In the genomic region with DNA sequence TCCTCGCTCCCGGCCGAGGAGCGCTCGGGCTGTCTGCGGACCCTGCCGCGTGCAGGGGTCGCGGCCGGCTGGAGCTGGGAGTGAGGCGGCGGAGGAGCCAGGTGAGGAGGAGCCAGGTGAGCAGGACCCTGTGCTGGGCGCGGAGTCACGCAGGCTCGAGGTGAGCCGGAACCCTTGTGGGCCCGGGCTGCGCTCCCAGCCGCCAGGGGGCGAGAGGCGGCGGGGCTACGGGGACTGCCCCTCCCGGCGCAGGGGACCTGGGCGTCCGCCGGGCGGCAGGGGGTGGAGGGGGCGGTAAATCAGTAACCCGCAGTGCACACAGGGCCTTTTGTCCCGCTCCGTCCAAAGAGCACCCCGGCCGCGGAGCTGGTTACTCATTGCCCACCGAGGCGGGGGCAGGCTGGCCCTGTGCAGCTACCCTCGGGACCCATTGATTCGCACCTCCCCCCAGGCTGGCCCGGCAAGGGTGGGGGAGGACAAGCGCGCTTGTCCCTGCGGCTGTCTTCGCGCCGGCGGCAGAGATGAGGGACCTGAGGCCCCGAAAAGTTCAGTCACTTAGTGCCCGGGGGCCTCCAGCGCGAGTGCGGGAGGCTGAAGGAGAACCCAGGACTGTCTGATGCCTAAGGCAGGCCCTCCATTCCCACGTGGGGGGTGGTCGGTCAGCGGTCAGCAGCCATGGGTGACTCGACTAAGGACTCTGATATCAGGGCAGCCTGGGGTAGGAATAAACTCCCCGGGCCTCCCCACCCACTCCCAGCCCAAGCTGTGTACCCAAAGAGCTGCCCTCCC, we compare ENCODE assay signal across 8 cellular contexts. TPM values are rescaled to one million over a fixed set of nuclear protein-coding genes. Genes with fewer than 3 reads are reported as not detected.
A peak's percentile ranks its signal among the peaks of the same experiment; 100 is the strongest.
DNase-seq lines count a peak whose midpoint lies in the region; ATAC-seq and TF ChIP-seq lines count a peak whose summit lies in the region.

No MANE protein-coding gene starts in this region.

- intact Hi-C loops in PC-9 (cut with micrococcal nuclease; ENCODE audit: unreplicated experiment) (loop anchor here (2.0 to 5.0 kb wide), 2 partner anchors 265 to 440 kb away; partner anchors contain the start of gene TSPAN17), left ventricle myocardium inferior (cut with micrococcal nuclease) (no loop called here), lower leg skin (cut with DNase I; ENCODE audit: low total_unique reads) (no loop called here)

- no peaks in the 10 kb centered on the region for H3K9me2 ChIP-seq in PC-9 (ENCODE audit: insufficient read depth)

- H3K4me2 ChIP-seq in PC-9, result peak overlapping the region; percentile 74
- peak overlapping the region; percentile 80 for H3K4me2 ChIP-seq in skeletal muscle satellite cell (ENCODE audit: low read length)

- 2 to 20% methylated on average over 8 to 31 of the region's 60 CpGs for WGBS in lower leg skin, 2 donors

- H3K4me1 ChIP-seq in PC-9 (replicated peaks; ENCODE audit: insufficient read depth) (no peaks in the 10 kb centered on the region), left ventricle myocardium inferior (peaks cover 28% of the 10 kb centered on the region), skeletal muscle satellite cell (ENCODE audit: control insufficient read depth, insufficient read depth, low read length) (peaks cover 24% of the 10 kb centered on the region)

- H2AFZ ChIP-seq in PC-9, result peak overlapping the region; percentile 91

- H4K20me1 ChIP-seq in PC-9 (ENCODE audit: insufficient read depth), result no peaks in the 10 kb centered on the region

- no peaks in the 10 kb centered on the region for H3K36me3 ChIP-seq in PC-9 (ENCODE audit: low read depth)
- H3K36me3 ChIP-seq in left ventricle myocardium inferior, result no peaks in the 10 kb centered on the region
- H3K36me3 ChIP-seq in skeletal muscle satellite cell (ENCODE audit: insufficient read depth, low read length), result no peaks in the 10 kb centered on the region

- H3K27me3 ChIP-seq in PC-9 (ENCODE audit: insufficient read depth, low read depth), result 0 out of 2 replicates have a peak, but pooled peaks cover 5% of the 10 kb centered on the region
- H3K27me3 ChIP-seq in left ventricle myocardium inferior (ENCODE audit: low read depth), result peaks cover 83% of the 10 kb centered on the region
- peaks cover 60% of the 10 kb centered on the region for H3K27me3 ChIP-seq in skeletal muscle satellite cell (ENCODE audit: control insufficient read depth, insufficient read depth, low read length)

- no peaks in the 10 kb centered on the region for H3K79me2 ChIP-seq in PC-9 (ENCODE audit: low read depth)

- TF ChIP-seq POLR2A in lower leg skin (IDR thresholded peaks at IDR 0.05), result no peak

- no TSS peak for BruUV-seq in PC-9 (replicated peaks; lab: Mats Ljungman, UMichigan)

- H3K9me3 ChIP-seq in PC-9 (ENCODE audit: insufficient read depth, low read depth), result no peaks in the 10 kb centered on the region
- no peaks in the 10 kb centered on the region for H3K9me3 ChIP-seq in left ventricle myocardium inferior (replicated peaks)
- no peaks in the 10 kb centered on the region for H3K9me3 ChIP-seq in skeletal muscle satellite cell (replicated peaks; ENCODE audit: low read length)

- CTCF ChIA-PET in PC-9 (lab: Charles Lee), result interaction anchor here (0.6 to 1.4 kb wide), 4 partner anchors 53 to 410 kb away, joined by 3 to 10 read pairs (median 4); partner anchors contain the start of gene PDLIM7

- peak overlapping the region; percentile 65 for H3K4me3 ChIP-seq in PC-9
- peak overlapping the region; percentile 66 for H3K4me3 ChIP-seq in left ventricle myocardium inferior
- peak overlapping the region; percentile 73 for H3K4me3 ChIP-seq in skeletal muscle satellite cell (ENCODE audit: low read length)
- no peak overlapping the region for H3K4me3 ChIP-seq in lower leg skin (ENCODE audit: low read depth, poor library complexity, severe bottlenecking)

- TF ChIP-seq CTCF in PC-9 (conservative IDR thresholded peaks at IDR 0.05) (peak; percentile 62), left ventricle myocardium inferior (IDR thresholded peaks at IDR 0.05; ENCODE audit: borderline replicate concordance) (peak; percentile 66), lower leg skin (IDR thresholded peaks at IDR 0.05) (peak in 1 of 3 donors; percentile 80)

- H3K9ac ChIP-seq in skeletal muscle satellite cell (ENCODE audit: low read depth, low read length), result peak overlapping the region; percentile 64

- peak; percentile 50 for DNase-seq in SIG-M5 treated with dmso at 0.1 percent for 504 hours (lab: John Stamatoyannopoulos, UW; ENCODE audit: unreplicated experiment)
- DNase-seq in SIG-M5 (lab: John Stamatoyannopoulos, UW), result no peak
- DNase-seq in PC-9, result peak in 1 of 2 experiments; percentile 77
- DNase-seq in activated effector memory CD4-positive, alpha-beta T cell treated with Interleukin-2 at 50 U/mL for 16 hours, result peak; percentile 53
- DNase-seq in left ventricle myocardium inferior, result no peak
- no peak for DNase-seq in lower leg skin (ENCODE audit: low spot score in 2 of 2)

- H3K27ac ChIP-seq in PC-9 (no peak overlapping the region), left ventricle myocardium inferior (replicated peaks) (no peak overlapping the region)

- peaks cover 28% of the 10 kb centered on the region; the same call in 1 of the 2 replicates for H3F3A ChIP-seq in PC-9 (ENCODE audit: insufficient read depth, low read depth)

- ATAC-seq in HG03045 (IDR thresholded peaks at IDR 0.05; ENCODE audit: unreplicated experiment), result peak; percentile 51

- POLR2A ChIA-PET in PC-9 (lab: Charles Lee; ENCODE audit: unreplicated experiment), result interaction anchor here (0.6 to 0.7 kb wide), 4 partner anchors 22 to 452 kb away, joined by 4 to 11 read pairs (median 6); no protein-coding TSS in a partner anchor

RNA-seq across cellular contexts. Expression of gene FGFR4, which starts 0.4 kb away (rescaled TPM):
- 14.7 and 16.7 TPM in 2 replicates for total RNA-seq in PC-9 (2021)
- 0.93 TPM for total RNA-seq in left ventricle myocardium inferior
- total RNA-seq in skeletal muscle satellite cell (2012; rRNA removed), result 0.76 and 3.1 TPM in 2 replicates
- 1 to 10 TPM in 2 of 4 donors, under 1 TPM in 2; 0.13 to 8.0 (median 1.1) TPM for total RNA-seq in lower leg skin

RNA-seq across cellular contexts. Expression of gene NSD1, which starts 46.5 kb away (rescaled TPM):
- total RNA-seq in PC-9 (2021) (60.9 and 62.2 TPM in 2 replicates), left ventricle myocardium inferior (40.8 TPM), lower leg skin (10 to 100 TPM; 25.1 to 36.8 (median 34.2) TPM)
- 28.1 and 29.7 TPM in 2 replicates for total RNA-seq in skeletal muscle satellite cell (2012; rRNA removed)

Comparison
In these comparisons a context has a peak if more than half of its experiments do, and no peak if none do; other contexts are left out.
1. DNase-seq: peak in SIG-M5 treated with dmso at 0.1 percent for 504 hours (single experiment) and activated effector memory CD4-positive, alpha-beta T cell treated with Interleukin-2 at 50 U/mL for 16 hours (single experiment); none in SIG-M5 (single experiment), left ventricle myocardium inferior (single experiment) and lower leg skin (0 of 2).